ENCODE assay signal across 9 cellular contexts in the genomic region with DNA sequence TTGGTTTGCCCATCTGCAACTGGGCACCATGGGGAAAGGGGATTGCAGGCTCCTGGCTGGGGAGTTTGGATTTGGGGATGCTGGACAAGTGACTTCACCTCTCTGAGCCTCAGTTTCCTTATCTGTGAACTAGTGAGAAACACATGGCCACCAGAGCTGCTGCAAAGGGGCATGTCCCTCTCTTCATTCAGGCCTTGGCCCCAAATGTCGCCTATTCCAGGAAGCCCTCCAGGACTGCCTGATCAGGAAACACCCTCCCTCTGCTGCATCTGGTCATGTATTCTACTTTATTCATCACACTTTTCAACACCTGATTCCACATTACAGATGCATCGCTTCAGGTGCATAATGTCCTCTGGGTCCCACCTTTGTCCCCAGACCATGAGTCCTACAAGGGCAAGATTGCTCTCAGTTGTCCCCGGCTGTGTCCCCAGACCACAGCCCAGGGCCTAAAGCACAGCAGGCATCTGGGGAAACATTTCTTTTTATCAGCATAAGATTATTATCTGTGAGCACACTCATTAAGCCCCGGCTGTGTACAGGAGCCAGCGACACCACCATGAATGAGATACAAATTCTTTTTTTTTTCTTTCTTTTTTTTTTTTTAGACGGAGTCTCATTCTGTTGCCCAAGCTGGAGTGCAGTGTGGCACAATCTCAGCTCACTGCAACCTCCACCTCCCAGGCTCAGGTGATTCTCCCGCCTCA. TPM values are rescaled to one million over a fixed set of nuclear protein-coding genes. Genes with fewer than 3 reads are reported as not detected.
A peak's percentile ranks its signal among the peaks of the same experiment; 100 is the strongest.
DNase-seq lines count a peak whose midpoint lies in the region; ATAC-seq and TF ChIP-seq lines count a peak whose summit lies in the region.
"Had no signal": no experiment of that assay in that cellular context is flagged by ENCODE, and none has a peak within 500 bp of the region (broad histone marks: within the 10 kb centered on the region; RNA-seq: fewer than 3 reads in every experiment).

No MANE protein-coding gene starts in this region.

- H3K9ac ChIP-seq in SK-N-SH (no peak overlapping the region), subcutaneous abdominal adipose tissue (ENCODE audit: low read length in 5 of 5) (peak overlapping the region; percentile 7 to 78 (median 72))

- TF ChIP-seq CTCF in SK-N-SH (IDR thresholded peaks at IDR 0.05): no peak
- no peak for TF ChIP-seq CTCF in foreskin keratinocyte (conservative IDR thresholded peaks at IDR 0.05)

- TF ChIP-seq RAD21 in SK-N-SH (IDR thresholded peaks at IDR 0.05; ENCODE audit: low read length): no peak

- no peaks in the 10 kb centered on the region for H3F3A ChIP-seq in SK-N-SH (replicated peaks; ENCODE audit: insufficient read depth)

- no peak overlapping the region for H3K27ac ChIP-seq in SK-N-SH (ENCODE audit: low read depth in 2 of 2, low read length in 1 of 2)
- H3K27ac ChIP-seq in foreskin keratinocyte: peak overlapping the region; percentile 50
- H3K27ac ChIP-seq in subcutaneous abdominal adipose tissue (ENCODE audit: low read depth, low read length): peak overlapping the region; percentile 57
- H3K27ac ChIP-seq: 22Rv1 had no signal

- H3K9me3 ChIP-seq in SK-N-SH (no peaks in the 10 kb centered on the region), T-helper 17 cell (ENCODE audit: control insufficient read depth, low read length, poor library complexity, severe bottlenecking) (no peaks in the 10 kb centered on the region), subcutaneous abdominal adipose tissue (ENCODE audit: control insufficient read depth in 5 of 5, low read length in 5 of 5) (peaks cover 0 to 5% (median 0%) of the 10 kb centered on the region in 5 donors)

- H3K27ac Mint-ChIP-seq in T-helper 17 cell: peak overlapping the region; percentile 95

- peak overlapping the region; percentile 69 for H3K4me2 ChIP-seq in SK-N-SH

- H3K4me1 ChIP-seq in SK-N-SH (ENCODE audit: control insufficient read depth in 1 of 2, insufficient read depth in 2 of 2, low read depth in 1 of 2, low read length in 1 of 2) (no peaks in the 10 kb centered on the region; a peak in 1 of 4 replicates), foreskin keratinocyte (peaks cover 7% of the 10 kb centered on the region), subcutaneous abdominal adipose tissue (ENCODE audit: control insufficient read depth in 5 of 5, insufficient read depth in 5 of 5, low read length in 5 of 5) (peaks cover 0 to 38% (median 36%) of the 10 kb centered on the region in 5 donors)

- no peaks in the 10 kb centered on the region for H4K20me1 ChIP-seq in SK-N-SH (ENCODE audit: insufficient read depth)

- no peak for TF ChIP-seq EP300 in SK-N-SH (IDR thresholded peaks at IDR 0.05; ENCODE audit: borderline replicate concordance in 1 of 2, low read depth in 1 of 2, low read length in 1 of 2)

- H3K4me1 Mint-ChIP-seq in T-helper 17 cell: peaks cover 46% of the 10 kb centered on the region

- 63% methylated on average over 7 of the region's 7 CpGs for WGBS in SK-N-SH (ENCODE audit: low lambda C conversion rate)

- DNase-seq in SK-N-SH (no peak), T-helper 17 cell (no peak), foreskin keratinocyte (no peak), NCI-H2227 (lab: John Stamatoyannopoulos, UW; ENCODE audit: unreplicated experiment) (no peak)

- POLR2A ChIA-PET in SK-N-SH (lab: Yijun Ruan, JAX): no interaction called here

- no peaks in the 10 kb centered on the region for H3K27me3 Mint-ChIP-seq in T-helper 17 cell

- H3K4me3 Mint-ChIP-seq in T-helper 17 cell: peak overlapping the region; percentile 84

- H3K9me2 ChIP-seq in SK-N-SH: no peaks in the 10 kb centered on the region

- H3K36me3 Mint-ChIP-seq in T-helper 17 cell (ENCODE audit: low read depth): no peaks in the 10 kb centered on the region

- peak overlapping the region; percentile 84 for H2AFZ ChIP-seq in SK-N-SH (ENCODE audit: low read depth)

- CTCF ChIA-PET in SK-N-SH (lab: Yijun Ruan, JAX): interaction anchor here (1.3 to 2.7 kb wide), 2 partner anchors 12 to 38 kb away, joined by 4 to 6 read pairs; partner anchors contain the start of gene ARRDC2

- H3K27me3 ChIP-seq in SK-N-SH (ENCODE audit: insufficient read depth) (peaks cover 7% of the 10 kb centered on the region; the same call in 1 of the 2 replicates), foreskin keratinocyte (peaks cover 24% of the 10 kb centered on the region), subcutaneous abdominal adipose tissue (ENCODE audit: control insufficient read depth in 5 of 5, insufficient read depth in 4 of 5, low read length in 5 of 5) (no peaks in the 10 kb centered on the region)

- H3K4me3 ChIP-seq in SK-N-SH (ENCODE audit: low read depth in 2 of 2, low read length in 1 of 2): peak overlapping the region in 1 of 2 experiments; percentile 28; a peak in 1 of 4 replicates
- peak overlapping the region; percentile 62 to 85 (median 67) for H3K4me3 ChIP-seq in subcutaneous abdominal adipose tissue (ENCODE audit: low read depth in 1 of 5, low read length in 5 of 5)

- ATAC-seq in SK-N-SH treated with all-trans-retinoic acid at 6 μM for 48 hours (no peak), T-helper 17 cell (no peak), foreskin keratinocyte (no peak), HG03457 (IDR thresholded peaks at IDR 0.05; ENCODE audit: unreplicated experiment) (no peak), GM21447 (IDR thresholded peaks at IDR 0.05; ENCODE audit: unreplicated experiment) (no peak)

- no peaks in the 10 kb centered on the region for H3K79me2 ChIP-seq in SK-N-SH (ENCODE audit: insufficient read depth)

- H3K36me3 ChIP-seq in SK-N-SH (replicated peaks in 1 of 2; ENCODE audit: control insufficient read depth in 1 of 2, insufficient read depth in 2 of 2, low read length in 1 of 2): no peaks in the 10 kb centered on the region
- H3K36me3 ChIP-seq in subcutaneous abdominal adipose tissue (ENCODE audit: control insufficient read depth in 5 of 5, insufficient read depth in 5 of 5, low read length in 5 of 5): no peaks in the 10 kb centered on the region

TF ChIP-seq in SK-N-SH, 30 proteins besides CTCF, POLR2A, EP300 and RAD21 (continues in another document):
- TF ChIP-seq CHD2 (IDR thresholded peaks at IDR 0.05; ENCODE audit: low read length, partially characterized antibody) (no peak), MAX (IDR thresholded peaks at IDR 0.05; ENCODE audit: low read depth) (no peak), MEF2A (IDR thresholded peaks at IDR 0.05; ENCODE audit: borderline replicate concordance, low read depth) (no peak), FOSL2 (IDR thresholded peaks at IDR 0.05; ENCODE audit: borderline replicate concordance, low read depth) (no peak), TEAD4 (IDR thresholded peaks at IDR 0.05; ENCODE audit: borderline replicate concordance, insufficient read depth) (no peak), MXI1 (IDR thresholded peaks at IDR 0.05; ENCODE audit: low read depth, low read length) (no peak)

TF ChIP-seq in SK-N-SH treated with all-trans-retinoic acid at 6 μM for 48 hours, 23 proteins besides CTCF, POLR2A, EP300 and RAD21 (continues in another document):
- TF ChIP-seq ZNF8 (CRISPR knock-in tag; IDR thresholded peaks at IDR 0.05) (no peak), ESRRG (CRISPR knock-in tag; IDR thresholded peaks at IDR 0.05) (no peak), GLIS3 (CRISPR knock-in tag; IDR thresholded peaks at IDR 0.05) (no peak), SNAI2 (CRISPR knock-in tag; IDR thresholded peaks at IDR 0.05) (no peak), OSR1 (CRISPR knock-in tag; IDR thresholded peaks at IDR 0.05) (no peak), RARB (CRISPR knock-in tag; IDR thresholded peaks at IDR 0.05) (no peak), ZNF565 (CRISPR knock-in tag; conservative IDR thresholded peaks at IDR 0.05; ENCODE audit: low read depth) (no peak), TOX (CRISPR knock-in tag; IDR thresholded peaks at IDR 0.05; ENCODE audit: borderline replicate concordance) (no peak), TCF4 (CRISPR knock-in tag; IDR thresholded peaks at IDR 0.05; ENCODE audit: borderline replicate concordance) (no peak), BACH2 (CRISPR knock-in tag; IDR thresholded peaks at IDR 0.05; ENCODE audit: borderline replicate concordance) (no peak)
- TF ChIP-seq, protein P1, sequence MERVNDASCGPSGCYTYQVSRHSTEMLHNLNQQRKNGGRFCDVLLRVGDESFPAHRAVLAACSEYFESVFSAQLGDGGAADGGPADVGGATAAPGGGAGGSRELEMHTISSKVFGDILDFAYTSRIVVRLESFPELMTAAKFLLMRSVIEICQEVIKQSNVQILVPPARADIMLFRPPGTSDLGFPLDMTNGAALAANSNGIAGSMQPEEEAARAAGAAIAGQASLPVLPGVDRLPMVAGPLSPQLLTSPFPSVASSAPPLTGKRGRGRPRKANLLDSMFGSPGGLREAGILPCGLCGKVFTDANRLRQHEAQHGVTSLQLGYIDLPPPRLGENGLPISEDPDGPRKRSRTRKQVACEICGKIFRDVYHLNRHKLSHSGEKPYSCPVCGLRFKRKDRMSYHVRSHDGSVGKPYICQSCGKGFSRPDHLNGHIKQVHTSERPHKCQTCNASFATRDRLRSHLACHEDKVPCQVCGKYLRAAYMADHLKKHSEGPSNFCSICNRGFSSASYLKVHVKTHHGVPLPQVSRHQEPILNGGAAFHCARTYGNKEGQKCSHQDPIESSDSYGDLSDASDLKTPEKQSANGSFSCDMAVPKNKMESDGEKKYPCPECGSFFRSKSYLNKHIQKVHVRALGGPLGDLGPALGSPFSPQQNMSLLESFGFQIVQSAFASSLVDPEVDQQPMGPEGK (CRISPR knock-in tag; IDR thresholded peaks at IDR 0.05; ENCODE audit: borderline replicate concordance): no peak

RNA-seq across cellular contexts. Expression of gene ARRDC2, which starts 37.5 kb away (rescaled TPM):
- polyA plus RNA-seq in SK-N-SH (2012; rRNA removed): 5.5 and 6.3 TPM in 2 replicates
- 3.9 and 4.9 TPM in 2 replicates for polyA plus RNA-seq in SK-N-SH (2012; cell fraction: cytosol; rRNA removed)
- polyA plus RNA-seq in SK-N-SH (2012; cell fraction: nucleus; rRNA removed): 14.9 and 22.3 TPM in 2 replicates
- 100 to 1,000 TPM; 165 to 166 TPM for total RNA-seq in T-helper 17 cell
- total RNA-seq in foreskin keratinocyte: 3.8 and 4.7 TPM in 2 replicates
- 4.6 and 4.7 TPM in 2 replicates for polyA plus RNA-seq in foreskin keratinocyte

RNA-seq across cellular contexts. Expression of gene IL12RB1, which starts 41.3 kb away (rescaled TPM):
- polyA plus RNA-seq in SK-N-SH (2012; rRNA removed) (0.02 TPM in 1 of 2 replicates, not detected in the other), foreskin keratinocyte (0.04 and 0.09 TPM in 2 replicates)
- polyA plus RNA-seq in SK-N-SH (2012; cell fraction: cytosol; rRNA removed): 0.05 TPM in 1 of 2 replicates, not detected in the other
- not detected in 2 replicates for polyA plus RNA-seq in SK-N-SH (2012; cell fraction: nucleus; rRNA removed)
- total RNA-seq in T-helper 17 cell (10 to 100 TPM; 56.7 to 71.1 TPM), foreskin keratinocyte (0.07 and 0.14 TPM in 2 replicates)

RNA-seq across cellular contexts. Expression of gene MAST3, which starts 52.1 kb away (rescaled TPM):
- polyA plus RNA-seq in SK-N-SH (2012; rRNA removed) (3.1 and 4.5 TPM in 2 replicates), foreskin keratinocyte (1.2 and 1.3 TPM in 2 replicates)
- polyA plus RNA-seq in SK-N-SH (2012; cell fraction: cytosol; rRNA removed): 1.9 and 3.1 TPM in 2 replicates
- 12.8 and 17.8 TPM in 2 replicates for polyA plus RNA-seq in SK-N-SH (2012; cell fraction: nucleus; rRNA removed)
- total RNA-seq in T-helper 17 cell (10 to 100 TPM; 38.2 to 50.8 TPM), foreskin keratinocyte (2.3 and 2.5 TPM in 2 replicates)

Comparison
In these comparisons a context has a peak if more than half of its experiments do, and no peak if none do; other contexts are left out.
1. H3K27ac ChIP-seq: peak in foreskin keratinocyte (single experiment) and subcutaneous abdominal adipose tissue (single experiment); none in SK-N-SH (0 of 2).
2. RNA of gene ARRDC2, which starts 37.5 kb away (total RNA-seq): 165 to 166 TPM in T-helper 17 cell; 3.8 to 4.7 TPM in foreskin keratinocyte; every median in the first group is over 10 times any median in the second.
3. RNA of gene IL12RB1, which starts 41.3 kb away (total RNA-seq): 56.7 to 71.1 TPM in T-helper 17 cell; 0.07 to 0.14 TPM in foreskin keratinocyte; every median in the first group is over 10 times any median in the second.
4. RNA of gene MAST3, which starts 52.1 kb away (total RNA-seq): 38.2 to 50.8 TPM in T-helper 17 cell; 2.3 to 2.5 TPM in foreskin keratinocyte; every median in the first group is over 10 times any median in the second.